In genomic region chr12:7439579-7440505, GRCh38 we compare ENCODE assay signal across 2 cellular contexts.
TF ChIP-seq lines count a peak whose summit lies in the region.

No MANE protein-coding gene starts in this region.

TF ChIP-seq in liver, 16 proteins besides CTCF, POLR2A, EP300 and RAD21:
- TF ChIP-seq HNF4G (IDR thresholded peaks at IDR 0.05) (no peak), RXRA (IDR thresholded peaks at IDR 0.05) (no peak), YY1 (IDR thresholded peaks at IDR 0.05) (no peak), ATF3 (IDR thresholded peaks at IDR 0.05) (no peak), FOXA1 (IDR thresholded peaks at IDR 0.05) (no peak), MAX (IDR thresholded peaks at IDR 0.05) (no peak), ZBTB33 (IDR thresholded peaks at IDR 0.05) (no peak), EGR1 (IDR thresholded peaks at IDR 0.05; ENCODE audit: low read depth in 2 of 2) (no peak), FOXA2 (IDR thresholded peaks at IDR 0.05) (no peak), SP1 (IDR thresholded peaks at IDR 0.05) (no peak), GABPA (IDR thresholded peaks at IDR 0.05 in 1 of 2, conservative IDR thresholded peaks at IDR 0.05 in 1 of 2) (no peak), REST (IDR thresholded peaks at IDR 0.05) (no peak), HNF4A (conservative IDR thresholded peaks at IDR 0.05) (no peak)

TF ChIP-seq in HepG2, 621 proteins besides CTCF, POLR2A, EP300 and RAD21:
- no peak for TF ChIP-seq TRIM24 (CRISPR knock-in tag; IDR thresholded peaks at IDR 0.05)
